Comparison of ENCODE assay signal across 23 cellular contexts in genomic region chr11:7599209-7599608, GRCh38.
DNase-seq lines count a peak whose midpoint lies in the region; FAIRE-seq and TF ChIP-seq lines count a peak whose summit lies in the region.
"Had no signal": no experiment of that assay in that cellular context is flagged by ENCODE, and none has a peak within 500 bp of the region (broad histone marks: within the 10 kb centered on the region; RNA-seq: fewer than 3 reads in every experiment).

No MANE protein-coding gene starts in this region.

- dilution Hi-C loops in keratinocyte (cut with MboI; ENCODE audit: extremely low pct_ligation_motif_present, low sequenced_read_pairs) = no loop called here

- H3K4me1 ChIP-seq in PC-9 (replicated peaks; ENCODE audit: insufficient read depth) (peaks cover 87% of the 10 kb centered on the region), keratinocyte (ENCODE audit: control insufficient read depth, extremely low read depth, insufficient read depth, low read length) (peaks cover 60% of the 10 kb centered on the region), small intestine (ENCODE audit: control insufficient read depth in 2 of 2, insufficient read depth in 1 of 2, low read depth in 1 of 2, low read length in 1 of 2) (peaks cover 0 to 6% of the 10 kb centered on the region in 2 donors), endodermal cell (ENCODE audit: control insufficient read depth, insufficient read depth, low read length) (peaks cover 29% of the 10 kb centered on the region)
- H3K4me1 ChIP-seq: BLaER1 had no signal

- no peak for TF ChIP-seq CTCF in 22Rv1 (IDR thresholded peaks at IDR 0.05)
- no peak for TF ChIP-seq CTCF in PC-9 (conservative IDR thresholded peaks at IDR 0.05)
- TF ChIP-seq CTCF in keratinocyte (optimal IDR thresholded peaks at IDR 0.05 in 1 of 3, IDR thresholded peaks at IDR 0.05 in 1 of 3, conservative IDR thresholded peaks at IDR 0.05 in 1 of 3; ENCODE audit: extremely low read depth in 1 of 3, insufficient read depth in 2 of 3, low read length in 3 of 3) = no peak
- no peak for TF ChIP-seq CTCF in endodermal cell (conservative IDR thresholded peaks at IDR 0.05)

- CTCF ChIA-PET in PC-9 (lab: Charles Lee) = no interaction called here

- no peaks in the 10 kb centered on the region for H3K9me3 Mint-ChIP-seq in endodermal cell
- H3K9me3 Mint-ChIP-seq: activated naive CD8-positive, alpha-beta T cell treated with anti-CD3 and anti-CD28 coated beads, Interleukin-2, amount 10 ng/mL, durations not matched to agents 7 days and 5 days; activated T-helper 17 cell treated with anti-CD3 and anti-CD28 coated beads, Interleukin-2, amount 50 U/mL, for 72 hours; natural killer cell treated with Interleukin-12 subunit alpha and Interleukin-12 subunit beta and Interleukin-15 and Interleukin-18, amount 100 ng/mL, for 72 hours; stimulated activated effector memory CD8-positive, alpha-beta T cell treated with anti-CD3 and anti-CD28 coated beads, Interleukin-12 subunit alpha, Interleukin-12 subunit beta, amount 100 ng/mL, for 72 hours; T-helper 2 cell treated with Interferon-gamma antibody and Interleukin-4, amounts not matched to agents 5 μg/mL and 100 μg/mL, for 36 hours had no signal

- peak; percentile 5 for FAIRE-seq in keratinocyte (lab: Jason Lieb, UNC)
- no peak for FAIRE-seq in small intestine (lab: Jason Lieb, UNC)
- FAIRE-seq: HepG2 had no signal

- no peak overlapping the region for H3K27ac Mint-ChIP-seq in endodermal cell
- H3K27ac Mint-ChIP-seq: activated naive CD8-positive, alpha-beta T cell treated with anti-CD3 and anti-CD28 coated beads, Interleukin-2, amount 10 ng/mL, durations not matched to agents 7 days and 5 days; activated T-helper 17 cell treated with anti-CD3 and anti-CD28 coated beads, Interleukin-2, amount 50 U/mL, for 72 hours; natural killer cell treated with Interleukin-12 subunit alpha and Interleukin-12 subunit beta and Interleukin-15 and Interleukin-18, amount 100 ng/mL, for 72 hours; stimulated activated effector memory CD8-positive, alpha-beta T cell treated with anti-CD3 and anti-CD28 coated beads, Interleukin-12 subunit alpha, Interleukin-12 subunit beta, amount 100 ng/mL, for 72 hours; T-helper 2 cell treated with Interferon-gamma antibody and Interleukin-4, amounts not matched to agents 5 μg/mL and 100 μg/mL, for 36 hours had no signal

- H2AFZ ChIP-seq in PC-9 (no peak overlapping the region), keratinocyte (ENCODE audit: control insufficient read depth, low read length) (no peak overlapping the region)

- intact Hi-C loops in PC-9 (cut with micrococcal nuclease; ENCODE audit: unreplicated experiment) = no loop called here

- H3K27ac ChIP-seq in 22Rv1 (peak overlapping the region; percentile 87), PC-9 (peak overlapping the region; percentile 47; the same call in 1 of the 2 replicates), keratinocyte (ENCODE audit: control insufficient read depth, insufficient read depth, low read length) (no peak overlapping the region), small intestine (ENCODE audit: low read depth in 1 of 2, low read length in 1 of 2) (no peak overlapping the region), endodermal cell (ENCODE audit: low read depth, low read length) (no peak overlapping the region)
- H3K27ac ChIP-seq: BLaER1, WERI-Rb-1 had no signal

- H3K27me3 ChIP-seq in PC-9 (ENCODE audit: insufficient read depth, low read depth) (no peaks in the 10 kb centered on the region), keratinocyte (ENCODE audit: control insufficient read depth, extremely low read depth, insufficient read depth, low read length) (no peaks in the 10 kb centered on the region), H7 (ENCODE audit: control insufficient read depth, insufficient read depth, low read length) (no peaks in the 10 kb centered on the region), small intestine (ENCODE audit: control insufficient read depth in 2 of 2, insufficient read depth in 2 of 2, low read length in 2 of 2) (no peaks in the 10 kb centered on the region), endodermal cell (ENCODE audit: control insufficient read depth, insufficient read depth, low read length, poor library complexity, severe bottlenecking) (no peaks in the 10 kb centered on the region)
- H3K27me3 ChIP-seq: BLaER1 had no signal

- H3K4me3 ChIP-seq in PC-9 (no peak overlapping the region), keratinocyte (ENCODE audit: control insufficient read depth in 2 of 3, extremely low read depth in 1 of 3, insufficient read depth in 2 of 3, low read depth in 1 of 3, low read length in 3 of 3) (no peak overlapping the region), H7 (ENCODE audit: insufficient read depth, low read depth, low read length) (no peak overlapping the region), small intestine (ENCODE audit: low read depth in 1 of 2, low read length in 2 of 2) (no peak overlapping the region), endodermal cell (ENCODE audit: low read length) (no peak overlapping the region)
- H3K4me3 ChIP-seq: BLaER1 had no signal

- H3K36me3 ChIP-seq in PC-9 (ENCODE audit: low read depth) (no peaks in the 10 kb centered on the region), keratinocyte (ENCODE audit: control insufficient read depth in 2 of 2, extremely low read depth in 1 of 2, insufficient read depth in 2 of 2, low read length in 2 of 2) (no peaks in the 10 kb centered on the region), H7 (replicated peaks; ENCODE audit: control insufficient read depth, insufficient read depth, low read length) (no peaks in the 10 kb centered on the region), small intestine (ENCODE audit: control insufficient read depth in 2 of 2, insufficient read depth in 2 of 2, low read length in 2 of 2) (peaks cover 0 to 3% of the 10 kb centered on the region in 2 donors), endodermal cell (ENCODE audit: control insufficient read depth, insufficient read depth, low read length) (no peaks in the 10 kb centered on the region)
- H3K36me3 ChIP-seq: WERI-Rb-1 had no signal

- no peaks in the 10 kb centered on the region for H3K27me3 Mint-ChIP-seq in endodermal cell (ENCODE audit: insufficient read depth)
- H3K27me3 Mint-ChIP-seq: activated naive CD8-positive, alpha-beta T cell treated with anti-CD3 and anti-CD28 coated beads, Interleukin-2, amount 10 ng/mL, durations not matched to agents 7 days and 5 days; activated T-helper 17 cell treated with anti-CD3 and anti-CD28 coated beads, Interleukin-2, amount 50 U/mL, for 72 hours; natural killer cell treated with Interleukin-12 subunit alpha and Interleukin-12 subunit beta and Interleukin-15 and Interleukin-18, amount 100 ng/mL, for 72 hours had no signal

- 74 to 78% (median 74%) methylated on average over 2 of the region's 2 CpGs for WGBS in small intestine, 3 donors
- WGBS in endodermal cell (ENCODE audit: insufficient coverage in 1 of 2, insufficient read length in 1 of 2), 2 experiments = 81 to 84% methylated on average over 2 of the region's 2 CpGs

- H4K20me1 ChIP-seq in PC-9 (ENCODE audit: insufficient read depth) (no peaks in the 10 kb centered on the region), keratinocyte (ENCODE audit: control insufficient read depth, extremely low read depth, insufficient read depth, low read length) (no peaks in the 10 kb centered on the region)

- H3K36me3 Mint-ChIP-seq in endodermal cell (ENCODE audit: low read depth) = peaks cover 2% of the 10 kb centered on the region
- H3K36me3 Mint-ChIP-seq: natural killer cell treated with Interleukin-12 subunit alpha and Interleukin-12 subunit beta and Interleukin-15 and Interleukin-18, amount 100 ng/mL, for 72 hours; stimulated activated effector memory CD8-positive, alpha-beta T cell treated with anti-CD3 and anti-CD28 coated beads, Interleukin-12 subunit alpha, Interleukin-12 subunit beta, amount 100 ng/mL, for 72 hours had no signal

- no peak overlapping the region for H3K4me3 Mint-ChIP-seq in endodermal cell
- H3K4me3 Mint-ChIP-seq: activated naive CD8-positive, alpha-beta T cell treated with anti-CD3 and anti-CD28 coated beads, Interleukin-2, amount 10 ng/mL, durations not matched to agents 7 days and 5 days; activated T-helper 17 cell treated with anti-CD3 and anti-CD28 coated beads, Interleukin-2, amount 50 U/mL, for 72 hours; natural killer cell treated with Interleukin-12 subunit alpha and Interleukin-12 subunit beta and Interleukin-15 and Interleukin-18, amount 100 ng/mL, for 72 hours; stimulated activated effector memory CD8-positive, alpha-beta T cell treated with anti-CD3 and anti-CD28 coated beads, Interleukin-12 subunit alpha, Interleukin-12 subunit beta, amount 100 ng/mL, for 72 hours; T-helper 2 cell treated with Interferon-gamma antibody and Interleukin-4, amounts not matched to agents 5 μg/mL and 100 μg/mL, for 36 hours had no signal

- no peaks in the 10 kb centered on the region for H3K9me1 ChIP-seq in keratinocyte (ENCODE audit: control insufficient read depth, extremely low read depth, insufficient read depth, low read length)

- H3K9me3 ChIP-seq in PC-9 (ENCODE audit: insufficient read depth, low read depth) (no peaks in the 10 kb centered on the region), keratinocyte (ENCODE audit: control insufficient read depth, low read depth, low read length) (no peaks in the 10 kb centered on the region), small intestine (ENCODE audit: control insufficient read depth, low read depth) (no peaks in the 10 kb centered on the region), endodermal cell (ENCODE audit: control insufficient read depth, low read length) (no peaks in the 10 kb centered on the region)
- H3K9me3 ChIP-seq: BLaER1 had no signal

- peaks cover 24% of the 10 kb centered on the region for H3F3A ChIP-seq in PC-9 (ENCODE audit: insufficient read depth, low read depth)

- no peak overlapping the region for H3K9ac ChIP-seq in keratinocyte (ENCODE audit: control insufficient read depth, extremely low read depth, insufficient read depth, low read length)
- no peak overlapping the region for H3K9ac ChIP-seq in endodermal cell (ENCODE audit: extremely low read depth, low read length, poor library complexity, severe bottlenecking)
- H3K9ac ChIP-seq: BLaER1 had no signal

- DNase-seq in PC-9 = no peak
- DNase-seq in keratinocyte (ENCODE audit: low read depth, low spot score) = no peak
- peak; percentile 11 for DNase-seq in pulmonary artery endothelial cell (ENCODE audit: low read depth, low spot score)
- DNase-seq in H7 = no peak
- no peak for DNase-seq in small intestine
- no peak for DNase-seq in endodermal cell
- no peak for DNase-seq in HCEC 1CT
- DNase-seq: activated naive CD8-positive, alpha-beta T cell treated with anti-CD3 and anti-CD28 coated beads, Interleukin-2, amount 10 ng/mL, durations not matched to agents 7 days and 5 days; cerebellar nuclear complex; effector CD4-positive, alpha-beta T cell; GOT3; left cardiac atrium; NCI-H526 treated with DMSO at 0.1 percent for 48 hours; posterior cingulate gyrus; RPMI8226; WERI-Rb-1 had no signal

- no peaks in the 10 kb centered on the region for H3K79me2 ChIP-seq in PC-9 (ENCODE audit: low read depth)
- no peaks in the 10 kb centered on the region for H3K79me2 ChIP-seq in keratinocyte (ENCODE audit: control insufficient read depth, insufficient read depth, low read length)

- H3K4me1 Mint-ChIP-seq in endodermal cell = peaks cover 41% of the 10 kb centered on the region
- H3K4me1 Mint-ChIP-seq: activated T-helper 17 cell treated with anti-CD3 and anti-CD28 coated beads, Interleukin-2, amount 50 U/mL, for 72 hours; stimulated activated effector memory CD8-positive, alpha-beta T cell treated with anti-CD3 and anti-CD28 coated beads, Interleukin-12 subunit alpha, Interleukin-12 subunit beta, amount 100 ng/mL, for 72 hours had no signal

- BruUV-seq in PC-9 (replicated peaks; lab: Mats Ljungman, UMichigan) = no TSS peak

- no peaks in the 10 kb centered on the region for H3K9me2 ChIP-seq in PC-9 (ENCODE audit: insufficient read depth)

- POLR2A ChIA-PET in PC-9 (lab: Charles Lee; ENCODE audit: unreplicated experiment) = no interaction called here

- H3K4me2 ChIP-seq in PC-9 (no peak overlapping the region), keratinocyte (ENCODE audit: control insufficient read depth, extremely low read depth, insufficient read depth, low read depth, low read length) (no peak overlapping the region)
- H3K4me2 ChIP-seq: BLaER1 had no signal

Comparison
In these comparisons a context has a peak if more than half of its experiments do, and no peak if none do; other contexts are left out.
1. H3K27ac ChIP-seq: peak in 22Rv1 (single experiment) and PC-9 (single experiment); none in keratinocyte (single experiment), small intestine (0 of 2) and endodermal cell (single experiment).